In genomic region chr12:22653075-22653474, GRCh38 we compare ENCODE assay signal across 20 cellular contexts. TPM values are rescaled to one million over a fixed set of nuclear protein-coding genes. Genes with fewer than 3 reads are reported as not detected.
A peak's percentile ranks its signal among the peaks of the same experiment; 100 is the strongest.
DNase-seq lines count a peak whose midpoint lies in the region; FAIRE-seq and TF ChIP-seq lines count a peak whose summit lies in the region.
"Had no signal": no experiment of that assay in that cellular context is flagged by ENCODE, and none has a peak within 500 bp of the region (broad histone marks: within the 10 kb centered on the region; RNA-seq: fewer than 3 reads in every experiment).

No MANE protein-coding gene starts in this region.

- H3K4me3 ChIP-seq in adipocyte (ENCODE audit: low read length) (peak overlapping the region; percentile 51), keratinocyte (ENCODE audit: control insufficient read depth in 2 of 3, extremely low read depth in 1 of 3, insufficient read depth in 2 of 3, low read depth in 1 of 3, low read length in 3 of 3) (no peak overlapping the region), uterus (no peak overlapping the region)

- intact Hi-C loops in uterus (cut with DNase I; ENCODE audit: low total_unique reads): no loop called here

- H4K20me1 ChIP-seq in keratinocyte (ENCODE audit: control insufficient read depth, extremely low read depth, insufficient read depth, low read length): no peaks in the 10 kb centered on the region

- TF ChIP-seq CTCF in keratinocyte (optimal IDR thresholded peaks at IDR 0.05 in 1 of 3, IDR thresholded peaks at IDR 0.05 in 1 of 3, conservative IDR thresholded peaks at IDR 0.05 in 1 of 3; ENCODE audit: extremely low read depth in 1 of 3, insufficient read depth in 2 of 3, low read length in 3 of 3) (no peak), uterus (IDR thresholded peaks at IDR 0.05) (no peak)

- no peaks in the 10 kb centered on the region for H3K9me3 ChIP-seq in adipocyte (ENCODE audit: control insufficient read depth, low read length)
- H3K9me3 ChIP-seq in keratinocyte (ENCODE audit: control insufficient read depth, low read depth, low read length): no peaks in the 10 kb centered on the region
- H3K9me3 ChIP-seq in uterus: no peaks in the 10 kb centered on the region

- FAIRE-seq in keratinocyte (lab: Jason Lieb, UNC): no peak
- FAIRE-seq: urothelium cell line had no signal

- H3K4me1 ChIP-seq in adipocyte (ENCODE audit: control insufficient read depth, insufficient read depth, low read length) (peaks cover 25% of the 10 kb centered on the region), keratinocyte (ENCODE audit: control insufficient read depth, extremely low read depth, insufficient read depth, low read length) (peaks cover 30% of the 10 kb centered on the region), uterus (no peaks in the 10 kb centered on the region)

- no peak overlapping the region for H2AFZ ChIP-seq in keratinocyte (ENCODE audit: control insufficient read depth, low read length)

- H3K27ac ChIP-seq in keratinocyte (ENCODE audit: control insufficient read depth, insufficient read depth, low read length): peak overlapping the region; percentile 45
- H3K27ac ChIP-seq in uterus: no peak overlapping the region

- no peaks in the 10 kb centered on the region for H3K9me1 ChIP-seq in keratinocyte (ENCODE audit: control insufficient read depth, extremely low read depth, insufficient read depth, low read length)

- H3K9ac ChIP-seq in adipocyte (ENCODE audit: low read length) (peak overlapping the region; percentile 13), keratinocyte (ENCODE audit: control insufficient read depth, extremely low read depth, insufficient read depth, low read length) (no peak overlapping the region)

- no peaks in the 10 kb centered on the region for H3K27me3 ChIP-seq in adipocyte (replicated peaks; ENCODE audit: control insufficient read depth, insufficient read depth, low read length)
- no peaks in the 10 kb centered on the region for H3K27me3 ChIP-seq in keratinocyte (ENCODE audit: control insufficient read depth, extremely low read depth, insufficient read depth, low read length)
- no peaks in the 10 kb centered on the region for H3K27me3 ChIP-seq in uterus

- peaks cover 28% of the 10 kb centered on the region for H3K79me2 ChIP-seq in keratinocyte (ENCODE audit: control insufficient read depth, insufficient read depth, low read length)

- H3K36me3 ChIP-seq in adipocyte (ENCODE audit: control insufficient read depth, insufficient read depth, low read length, severe bottlenecking) (peaks cover 4% of the 10 kb centered on the region), keratinocyte (ENCODE audit: control insufficient read depth in 2 of 2, extremely low read depth in 1 of 2, insufficient read depth in 2 of 2, low read length in 2 of 2) (peaks cover 0 to under 1% of the 10 kb centered on the region in 2 experiments), uterus (no peaks in the 10 kb centered on the region)

- no peak for TF ChIP-seq POLR2A in uterus (IDR thresholded peaks at IDR 0.05)

- dilution Hi-C loops in keratinocyte (cut with MboI; ENCODE audit: extremely low pct_ligation_motif_present, low sequenced_read_pairs): no loop called here

- no peak overlapping the region for H3K4me2 ChIP-seq in keratinocyte (ENCODE audit: control insufficient read depth, extremely low read depth, insufficient read depth, low read depth, low read length)

- DNase-seq in AG08395 (ENCODE audit: low spot score): peak; percentile 4
- DNase-seq in GM04503 (ENCODE audit: low read depth): peak; percentile 18
- peak; percentile 77 for DNase-seq in adipocyte (ENCODE audit: low read depth)
- no peak for DNase-seq in keratinocyte (ENCODE audit: low read depth, low spot score)
- no peak for DNase-seq in NCI-H2196 treated with DMSO at 0.1 percent for 48 hours (lab: John Stamatoyannopoulos, UW; ENCODE audit: unreplicated experiment)
- no peak for DNase-seq in effector CD8-positive, alpha-beta T cell (lab: John Stamatoyannopoulos, UW)
- no peak for DNase-seq in uterus
- DNase-seq in COLO668 (lab: John Stamatoyannopoulos, UW; ENCODE audit: unreplicated experiment): no peak
- DNase-seq: activated CD4-positive, alpha-beta T cell treated with anti-CD3 and anti-CD28 coated beads, Interleukin-2, amount 10 ng/mL, durations not matched to agents 24 days and 14 days; activated naive CD4-positive, alpha-beta T cell treated with anti-CD3 and anti-CD28 coated beads for 36 hours; activated T-cell treated with anti-CD3 and anti-CD28 coated beads for 4 hours; DMS 273 treated with DMSO at 0.1 percent for 48 hours; left ventricle myocardium superior; MM.1S; naive thymus-derived CD4-positive, alpha-beta T cell; NCI-H2029; NCI-H524; stimulated activated CD4-positive, alpha-beta T cell treated with anti-CD3 and anti-CD28 coated beads, Interleukin-15, amount 100 ng/mL, for 24 hours; stimulated activated naive CD8-positive, alpha-beta T cell treated with anti-CD3 and anti-CD28 coated beads, Interleukin-15, amount 100 ng/mL, for 72 hours had no signal

RNA-seq across cellular contexts. Expression of gene ETNK1, which starts 28.1 kb away (rescaled TPM):
- polyA plus RNA-seq in keratinocyte: 12.0 to 20.3 TPM (median 14.0 TPM) in 3 replicates
- 17.3 TPM for polyA plus RNA-seq in keratinocyte (2011; ENCODE audit: low read depth)
- polyA plus RNA-seq in keratinocyte (2011; cell fraction: cytosol; rRNA removed): 4.1 and 9.8 TPM in 2 replicates
- 31.3 and 45.7 TPM in 2 replicates for polyA plus RNA-seq in keratinocyte (2011; cell fraction: nucleus; rRNA removed)
- polyA plus RNA-seq in keratinocyte (2012; ENCODE audit: low replicate concordance): 15.0 and 16.5 TPM in 2 replicates
- 11.3 to 58.0 TPM (median 37.4 TPM) in 3 replicates for polyA minus RNA-seq in keratinocyte
- 15.3 TPM for polyA minus RNA-seq in keratinocyte (2011; cell fraction: cytosol; rRNA and poly(A)+ RNA removed)
- 113 and 121 TPM in 2 replicates for polyA minus RNA-seq in keratinocyte (2011; cell fraction: nucleus; rRNA and poly(A)+ RNA removed)
- 100 to 1,000 TPM in 1 of 4 donors, 10 to 100 TPM in 3; 16.7 to 145 (median 71.7) TPM for total RNA-seq in uterus

Comparison
In these comparisons a context has a peak if more than half of its experiments do, and no peak if none do; other contexts are left out.
1. DNase-seq: peak in AG08395 (single experiment), GM04503 (single experiment) and adipocyte (single experiment); none in keratinocyte (single experiment), NCI-H2196 treated with DMSO at 0.1 percent for 48 hours (single experiment), effector CD8-positive, alpha-beta T cell (single experiment), uterus (0 of 2) and COLO668 (single experiment).